1 cellular context compared by ENCODE assay signal in the genomic region with DNA sequence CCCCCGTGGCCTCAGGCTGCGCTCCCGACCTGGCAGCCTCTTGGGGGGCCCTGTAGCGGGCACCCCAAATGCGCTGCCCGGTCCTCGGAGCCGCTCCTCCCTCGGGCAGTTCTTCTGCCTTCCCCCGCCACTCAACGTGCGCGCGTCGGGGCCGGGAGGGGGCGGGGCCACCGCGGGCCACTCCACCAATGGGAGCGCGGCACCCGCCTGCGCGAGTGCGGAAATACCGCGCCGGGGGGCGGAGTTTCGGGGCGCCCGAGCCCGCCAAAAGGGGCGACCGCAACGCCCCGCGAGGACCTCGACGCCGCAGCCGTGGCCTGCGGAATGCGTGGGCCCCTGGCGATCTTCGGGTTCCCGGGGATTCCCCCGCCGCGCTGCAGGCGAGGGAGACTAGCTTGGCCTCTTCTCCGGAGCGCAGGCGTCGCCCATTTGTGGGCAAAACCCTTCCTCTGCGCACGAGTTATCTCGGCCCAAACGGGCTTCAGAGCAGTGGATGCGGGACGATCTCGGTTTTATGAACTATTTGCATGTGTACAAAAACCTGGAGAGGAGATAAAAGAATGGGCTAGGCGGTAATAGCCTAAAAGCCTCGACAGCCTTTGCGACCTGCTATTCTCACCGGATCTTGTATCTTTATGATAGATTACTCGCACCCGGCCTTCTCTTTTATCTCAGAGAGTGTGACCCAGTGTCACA.
TF ChIP-seq lines count a peak whose summit lies in the region.

A gene with protein sequence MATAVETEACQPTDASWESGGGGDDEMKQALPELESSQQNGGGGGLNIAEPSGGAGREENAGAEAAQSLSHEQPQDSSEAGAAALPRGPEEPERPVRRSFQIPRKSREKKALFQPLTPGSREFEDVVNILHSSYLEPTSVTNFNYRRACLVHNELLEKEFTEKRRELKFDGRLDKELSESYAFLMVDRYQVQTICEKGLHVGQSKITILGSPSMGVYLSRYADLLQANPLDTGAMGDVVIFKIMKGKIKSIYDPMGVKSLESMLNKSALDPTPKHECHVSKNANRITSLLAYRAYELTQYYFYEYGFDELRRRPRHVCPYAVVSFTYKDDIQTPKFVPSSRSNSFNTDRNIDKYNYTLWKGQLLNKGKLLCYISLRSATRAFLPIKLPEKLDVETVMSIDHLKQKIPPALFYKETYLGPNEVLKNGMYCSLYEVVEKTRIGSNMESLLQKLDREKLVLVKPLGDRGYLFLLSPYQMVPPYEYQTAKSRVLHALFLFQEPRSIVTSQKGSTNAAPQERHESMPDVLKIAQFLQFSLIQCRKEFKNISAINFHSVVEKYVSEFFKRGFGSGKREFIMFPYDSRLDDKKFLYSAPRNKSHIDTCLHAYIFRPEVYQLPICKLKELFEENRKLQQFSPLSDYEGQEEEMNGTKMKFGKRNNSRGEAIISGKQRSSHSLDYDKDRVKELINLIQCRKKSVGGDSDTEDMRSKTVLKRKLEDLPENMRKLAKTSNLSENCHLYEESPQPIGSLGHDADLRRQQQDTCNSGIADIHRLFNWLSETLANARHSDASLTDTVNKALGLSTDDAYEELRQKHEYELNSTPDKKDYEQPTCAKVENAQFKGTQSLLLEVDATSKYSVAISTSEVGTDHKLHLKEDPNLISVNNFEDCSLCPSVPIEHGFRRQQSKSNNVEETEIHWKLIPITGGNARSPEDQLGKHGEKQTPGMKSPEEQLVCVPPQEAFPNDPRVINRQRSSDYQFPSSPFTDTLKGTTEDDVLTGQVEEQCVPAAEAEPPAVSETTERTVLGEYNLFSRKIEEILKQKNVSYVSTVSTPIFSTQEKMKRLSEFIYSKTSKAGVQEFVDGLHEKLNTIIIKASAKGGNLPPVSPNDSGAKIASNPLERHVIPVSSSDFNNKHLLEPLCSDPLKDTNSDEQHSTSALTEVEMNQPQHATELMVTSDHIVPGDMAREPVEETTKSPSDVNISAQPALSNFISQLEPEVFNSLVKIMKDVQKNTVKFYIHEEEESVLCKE (N-terminal part only) (minus strand): TSS at position 144 of the 696 bp plus-strand sequence. CDS start 259 bp downstream, outside the sequence.

TF ChIP-seq in HepG2, 621 proteins besides CTCF, POLR2A, EP300 and RAD21 (continued from another document and continues in another):
- TF ChIP-seq, protein P1, sequence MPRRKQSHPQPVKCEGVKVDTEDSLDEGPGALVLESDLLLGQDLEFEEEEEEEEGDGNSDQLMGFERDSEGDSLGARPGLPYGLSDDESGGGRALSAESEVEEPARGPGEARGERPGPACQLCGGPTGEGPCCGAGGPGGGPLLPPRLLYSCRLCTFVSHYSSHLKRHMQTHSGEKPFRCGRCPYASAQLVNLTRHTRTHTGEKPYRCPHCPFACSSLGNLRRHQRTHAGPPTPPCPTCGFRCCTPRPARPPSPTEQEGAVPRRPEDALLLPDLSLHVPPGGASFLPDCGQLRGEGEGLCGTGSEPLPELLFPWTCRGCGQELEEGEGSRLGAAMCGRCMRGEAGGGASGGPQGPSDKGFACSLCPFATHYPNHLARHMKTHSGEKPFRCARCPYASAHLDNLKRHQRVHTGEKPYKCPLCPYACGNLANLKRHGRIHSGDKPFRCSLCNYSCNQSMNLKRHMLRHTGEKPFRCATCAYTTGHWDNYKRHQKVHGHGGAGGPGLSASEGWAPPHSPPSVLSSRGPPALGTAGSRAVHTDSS (CRISPR knock-in tag; conservative IDR thresholded peaks at IDR 0.05) = no peak
- TF ChIP-seq, protein P2, sequence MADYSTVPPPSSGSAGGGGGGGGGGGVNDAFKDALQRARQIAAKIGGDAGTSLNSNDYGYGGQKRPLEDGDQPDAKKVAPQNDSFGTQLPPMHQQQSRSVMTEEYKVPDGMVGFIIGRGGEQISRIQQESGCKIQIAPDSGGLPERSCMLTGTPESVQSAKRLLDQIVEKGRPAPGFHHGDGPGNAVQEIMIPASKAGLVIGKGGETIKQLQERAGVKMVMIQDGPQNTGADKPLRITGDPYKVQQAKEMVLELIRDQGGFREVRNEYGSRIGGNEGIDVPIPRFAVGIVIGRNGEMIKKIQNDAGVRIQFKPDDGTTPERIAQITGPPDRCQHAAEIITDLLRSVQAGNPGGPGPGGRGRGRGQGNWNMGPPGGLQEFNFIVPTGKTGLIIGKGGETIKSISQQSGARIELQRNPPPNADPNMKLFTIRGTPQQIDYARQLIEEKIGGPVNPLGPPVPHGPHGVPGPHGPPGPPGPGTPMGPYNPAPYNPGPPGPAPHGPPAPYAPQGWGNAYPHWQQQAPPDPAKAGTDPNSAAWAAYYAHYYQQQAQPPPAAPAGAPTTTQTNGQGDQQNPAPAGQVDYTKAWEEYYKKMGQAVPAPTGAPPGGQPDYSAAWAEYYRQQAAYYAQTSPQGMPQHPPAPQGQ (CRISPR knock-in tag; IDR thresholded peaks at IDR 0.05; ENCODE audit: borderline replicate concordance) = no peak
- TF ChIP-seq TFAP4 (IDR thresholded peaks at IDR 0.05; ENCODE audit: borderline replicate concordance, low read depth) (no peak), ZNF749 (CRISPR knock-in tag; IDR thresholded peaks at IDR 0.05; ENCODE audit: borderline replicate concordance) (peak; percentile 87; the same call in 1 of the 2 replicates), ZSCAN9 (CRISPR knock-in tag; IDR thresholded peaks at IDR 0.05; ENCODE audit: borderline replicate concordance) (no peak; the same call in 1 of the 2 replicates), GATAD1 (CRISPR knock-in tag; IDR thresholded peaks at IDR 0.05) (peak; percentile 41), ISL2 (CRISPR knock-in tag; IDR thresholded peaks at IDR 0.05) (peak; percentile 59), ZNF205 (CRISPR knock-in tag; IDR thresholded peaks at IDR 0.05) (peak; percentile 72; the same call in 1 of the 2 replicates), MAFF (IDR thresholded peaks at IDR 0.05; ENCODE audit: low read depth, low read length) (no peak), KMT2A (CRISPR knock-in tag; IDR thresholded peaks at IDR 0.05) (peak; percentile 16; the same call in 1 of the 2 replicates), MIXL1 (CRISPR knock-in tag; IDR thresholded peaks at IDR 0.05) (0 out of 2 replicates have a peak, but pooled peaks have one; percentile 10), ZNF3 (CRISPR knock-in tag; IDR thresholded peaks at IDR 0.05) (no peak), NFRKB (IDR thresholded peaks at IDR 0.05) (no peak), RFXANK (CRISPR knock-in tag; IDR thresholded peaks at IDR 0.05) (no peak), ATM (IDR thresholded peaks at IDR 0.05; ENCODE audit: borderline replicate concordance) (no peak), RBFOX2 (IDR thresholded peaks at IDR 0.05; ENCODE audit: low read depth, low read length) (peak; percentile 89), PTBP1 (IDR thresholded peaks at IDR 0.05; ENCODE audit: low read depth, low read length, poor library complexity, severe bottlenecking) (no peak), ZSCAN12 (CRISPR knock-in tag; IDR thresholded peaks at IDR 0.05) (0 out of 2 replicates have a peak, but pooled peaks have one; percentile 46), SIX4 (CRISPR knock-in tag; IDR thresholded peaks at IDR 0.05) (no peak), ZNF326 (CRISPR knock-in tag; IDR thresholded peaks at IDR 0.05; ENCODE audit: borderline replicate concordance) (no peak), ARHGAP35 (CRISPR knock-in tag; IDR thresholded peaks at IDR 0.05; ENCODE audit: borderline replicate concordance) (peak; percentile 87), CBX1 (IDR thresholded peaks at IDR 0.05; ENCODE audit: low read depth) (no peak), TOE1 (CRISPR knock-in tag; IDR thresholded peaks at IDR 0.05) (no peak), SMC3 (IDR thresholded peaks at IDR 0.05; ENCODE audit: low read length) (no peak), ZNF124 (CRISPR knock-in tag; IDR thresholded peaks at IDR 0.05) (peak; percentile 28; the same call in 1 of the 2 replicates), BRD4 (CRISPR knock-in tag; IDR thresholded peaks at IDR 0.05) (peak; percentile 14; the same call in 1 of the 2 replicates), ZBTB7B (CRISPR knock-in tag; IDR thresholded peaks at IDR 0.05) (peak; percentile 38; the same call in 1 of the 2 replicates), SOX5 (CRISPR knock-in tag; IDR thresholded peaks at IDR 0.05; ENCODE audit: borderline replicate concordance) (0 out of 2 replicates have a peak, but pooled peaks have one; percentile 37), FOXJ3 (CRISPR knock-in tag; IDR thresholded peaks at IDR 0.05; ENCODE audit: borderline replicate concordance) (no peak), RARA (CRISPR knock-in tag; IDR thresholded peaks at IDR 0.05) (peak; percentile 8; the same call in 1 of the 2 replicates), TBX2 (CRISPR knock-in tag; IDR thresholded peaks at IDR 0.05; ENCODE audit: borderline replicate concordance) (peak; percentile 79), ATF1 (CRISPR knock-in tag; IDR thresholded peaks at IDR 0.05) (no peak), CHD2 (IDR thresholded peaks at IDR 0.05; ENCODE audit: low read depth, low read length) (peak; percentile 38; the same call in 1 of the 2 replicates), HOXA7 (CRISPR knock-in tag; IDR thresholded peaks at IDR 0.05) (no peak), TBP (CRISPR knock-in tag; IDR thresholded peaks at IDR 0.05) (no peak), ZKSCAN1 (IDR thresholded peaks at IDR 0.05; ENCODE audit: low read length) (no peak)
- TF ChIP-seq, protein P3, sequence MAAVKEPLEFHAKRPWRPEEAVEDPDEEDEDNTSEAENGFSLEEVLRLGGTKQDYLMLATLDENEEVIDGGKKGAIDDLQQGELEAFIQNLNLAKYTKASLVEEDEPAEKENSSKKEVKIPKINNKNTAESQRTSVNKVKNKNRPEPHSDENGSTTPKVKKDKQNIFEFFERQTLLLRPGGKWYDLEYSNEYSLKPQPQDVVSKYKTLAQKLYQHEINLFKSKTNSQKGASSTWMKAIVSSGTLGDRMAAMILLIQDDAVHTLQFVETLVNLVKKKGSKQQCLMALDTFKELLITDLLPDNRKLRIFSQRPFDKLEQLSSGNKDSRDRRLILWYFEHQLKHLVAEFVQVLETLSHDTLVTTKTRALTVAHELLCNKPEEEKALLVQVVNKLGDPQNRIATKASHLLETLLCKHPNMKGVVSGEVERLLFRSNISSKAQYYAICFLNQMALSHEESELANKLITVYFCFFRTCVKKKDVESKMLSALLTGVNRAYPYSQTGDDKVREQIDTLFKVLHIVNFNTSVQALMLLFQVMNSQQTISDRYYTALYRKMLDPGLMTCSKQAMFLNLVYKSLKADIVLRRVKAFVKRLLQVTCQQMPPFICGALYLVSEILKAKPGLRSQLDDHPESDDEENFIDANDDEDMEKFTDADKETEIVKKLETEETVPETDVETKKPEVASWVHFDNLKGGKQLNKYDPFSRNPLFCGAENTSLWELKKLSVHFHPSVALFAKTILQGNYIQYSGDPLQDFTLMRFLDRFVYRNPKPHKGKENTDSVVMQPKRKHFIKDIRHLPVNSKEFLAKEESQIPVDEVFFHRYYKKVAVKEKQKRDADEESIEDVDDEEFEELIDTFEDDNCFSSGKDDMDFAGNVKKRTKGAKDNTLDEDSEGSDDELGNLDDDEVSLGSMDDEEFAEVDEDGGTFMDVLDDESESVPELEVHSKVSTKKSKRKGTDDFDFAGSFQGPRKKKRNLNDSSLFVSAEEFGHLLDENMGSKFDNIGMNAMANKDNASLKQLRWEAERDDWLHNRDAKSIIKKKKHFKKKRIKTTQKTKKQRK (IDR thresholded peaks at IDR 0.05; ENCODE audit: low read length) = no peak
- TF ChIP-seq, protein P4, sequence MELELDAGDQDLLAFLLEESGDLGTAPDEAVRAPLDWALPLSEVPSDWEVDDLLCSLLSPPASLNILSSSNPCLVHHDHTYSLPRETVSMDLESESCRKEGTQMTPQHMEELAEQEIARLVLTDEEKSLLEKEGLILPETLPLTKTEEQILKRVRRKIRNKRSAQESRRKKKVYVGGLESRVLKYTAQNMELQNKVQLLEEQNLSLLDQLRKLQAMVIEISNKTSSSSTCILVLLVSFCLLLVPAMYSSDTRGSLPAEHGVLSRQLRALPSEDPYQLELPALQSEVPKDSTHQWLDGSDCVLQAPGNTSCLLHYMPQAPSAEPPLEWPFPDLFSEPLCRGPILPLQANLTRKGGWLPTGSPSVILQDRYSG (CRISPR knock-in tag; IDR thresholded peaks at IDR 0.05) = peak; percentile 97
- TF ChIP-seq, protein P5, sequence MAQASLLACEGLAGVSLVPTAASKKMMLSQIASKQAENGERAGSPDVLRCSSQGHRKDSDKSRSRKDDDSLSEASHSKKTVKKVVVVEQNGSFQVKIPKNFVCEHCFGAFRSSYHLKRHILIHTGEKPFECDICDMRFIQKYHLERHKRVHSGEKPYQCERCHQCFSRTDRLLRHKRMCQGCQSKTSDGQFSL (CRISPR knock-in tag; IDR thresholded peaks at IDR 0.05) = no peak
- TF ChIP-seq, protein P6, sequence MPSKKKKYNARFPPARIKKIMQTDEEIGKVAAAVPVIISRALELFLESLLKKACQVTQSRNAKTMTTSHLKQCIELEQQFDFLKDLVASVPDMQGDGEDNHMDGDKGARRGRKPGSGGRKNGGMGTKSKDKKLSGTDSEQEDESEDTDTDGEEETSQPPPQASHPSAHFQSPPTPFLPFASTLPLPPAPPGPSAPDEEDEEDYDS (CRISPR knock-in tag; IDR thresholded peaks at IDR 0.05) = no peak
- TF ChIP-seq, protein P7, sequence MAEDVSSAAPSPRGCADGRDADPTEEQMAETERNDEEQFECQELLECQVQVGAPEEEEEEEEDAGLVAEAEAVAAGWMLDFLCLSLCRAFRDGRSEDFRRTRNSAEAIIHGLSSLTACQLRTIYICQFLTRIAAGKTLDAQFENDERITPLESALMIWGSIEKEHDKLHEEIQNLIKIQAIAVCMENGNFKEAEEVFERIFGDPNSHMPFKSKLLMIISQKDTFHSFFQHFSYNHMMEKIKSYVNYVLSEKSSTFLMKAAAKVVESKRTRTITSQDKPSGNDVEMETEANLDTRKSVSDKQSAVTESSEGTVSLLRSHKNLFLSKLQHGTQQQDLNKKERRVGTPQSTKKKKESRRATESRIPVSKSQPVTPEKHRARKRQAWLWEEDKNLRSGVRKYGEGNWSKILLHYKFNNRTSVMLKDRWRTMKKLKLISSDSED (CRISPR knock-in tag; IDR thresholded peaks at IDR 0.05) = no peak
- TF ChIP-seq, protein P8, sequence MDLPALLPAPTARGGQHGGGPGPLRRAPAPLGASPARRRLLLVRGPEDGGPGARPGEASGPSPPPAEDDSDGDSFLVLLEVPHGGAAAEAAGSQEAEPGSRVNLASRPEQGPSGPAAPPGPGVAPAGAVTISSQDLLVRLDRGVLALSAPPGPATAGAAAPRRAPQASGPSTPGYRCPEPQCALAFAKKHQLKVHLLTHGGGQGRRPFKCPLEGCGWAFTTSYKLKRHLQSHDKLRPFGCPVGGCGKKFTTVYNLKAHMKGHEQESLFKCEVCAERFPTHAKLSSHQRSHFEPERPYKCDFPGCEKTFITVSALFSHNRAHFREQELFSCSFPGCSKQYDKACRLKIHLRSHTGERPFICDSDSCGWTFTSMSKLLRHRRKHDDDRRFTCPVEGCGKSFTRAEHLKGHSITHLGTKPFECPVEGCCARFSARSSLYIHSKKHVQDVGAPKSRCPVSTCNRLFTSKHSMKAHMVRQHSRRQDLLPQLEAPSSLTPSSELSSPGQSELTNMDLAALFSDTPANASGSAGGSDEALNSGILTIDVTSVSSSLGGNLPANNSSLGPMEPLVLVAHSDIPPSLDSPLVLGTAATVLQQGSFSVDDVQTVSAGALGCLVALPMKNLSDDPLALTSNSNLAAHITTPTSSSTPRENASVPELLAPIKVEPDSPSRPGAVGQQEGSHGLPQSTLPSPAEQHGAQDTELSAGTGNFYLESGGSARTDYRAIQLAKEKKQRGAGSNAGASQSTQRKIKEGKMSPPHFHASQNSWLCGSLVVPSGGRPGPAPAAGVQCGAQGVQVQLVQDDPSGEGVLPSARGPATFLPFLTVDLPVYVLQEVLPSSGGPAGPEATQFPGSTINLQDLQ (CRISPR knock-in tag; IDR thresholded peaks at IDR 0.05) = peak; percentile 96; the same call in 1 of the 2 replicates
